17 cellular contexts compared by ENCODE assay signal in genomic region chr11:35293699-35294098, GRCh38.
DNase-seq lines count a peak whose midpoint lies in the region; ATAC-seq, FAIRE-seq and TF ChIP-seq lines count a peak whose summit lies in the region.
"Had no signal": no experiment of that assay in that cellular context is flagged by ENCODE, and none has a peak within 500 bp of the region (broad histone marks: within the 10 kb centered on the region; RNA-seq: fewer than 3 reads in every experiment).

No MANE protein-coding gene starts in this region.

- POLR2A ChIA-PET in HepG2 (lab: Yijun Ruan, JAX) (interaction anchor here (0.8 kb wide), 1 partner anchor 10 kb away, joined by 3 read pairs; no protein-coding TSS in a partner anchor), K562 (lab: Yijun Ruan, JAX) (no interaction called here)

- in situ Hi-C loops in HepG2 (cut with HindIII; ENCODE audit: extremely low pct_ligation_motif_present, low pct_unique_long_range_greater_than_20kb) = no loop called here
- in situ Hi-C loops in K562 (cut with MboI) = no loop called here

- TF ChIP-seq EP300 in HepG2 (IDR thresholded peaks at IDR 0.05; ENCODE audit: low read depth in 2 of 2, low read length in 2 of 2) (no peak), HepG2 (CRISPR knock-in tag; IDR thresholded peaks at IDR 0.05; ENCODE audit: borderline replicate concordance) (no peak), K562 (IDR thresholded peaks at IDR 0.05; ENCODE audit: low read length) (no peak), neural cell (conservative IDR thresholded peaks at IDR 0.05; ENCODE audit: poor library complexity, severe bottlenecking) (no peak)

- H3K4me1 ChIP-seq in HepG2 (ENCODE audit: insufficient read depth, low read length) (no peaks in the 10 kb centered on the region), right lobe of liver (no peaks in the 10 kb centered on the region), K562 (replicated peaks in 1 of 2; ENCODE audit: control insufficient read depth in 2 of 2, insufficient read depth in 2 of 2, low read length in 2 of 2) (no peaks in the 10 kb centered on the region)
- H3K4me1 ChIP-seq: HAP-1 had no signal

- peaks cover 2 to 5% of the 10 kb centered on the region in 2 experiments; a peak in 3 of 5 replicates for H3K36me3 ChIP-seq in HepG2 (replicated peaks in 1 of 2; ENCODE audit: control insufficient read depth in 1 of 2, insufficient read depth in 2 of 2, low read length in 2 of 2)
- H3K36me3 ChIP-seq in right lobe of liver = peaks cover 0 to 11% (median 0%) of the 10 kb centered on the region in 4 donors
- H3K36me3 ChIP-seq in K562 (ENCODE audit: control insufficient read depth, insufficient read depth, low read length) = no peaks in the 10 kb centered on the region
- H3K36me3 ChIP-seq in neural cell (ENCODE audit: insufficient read depth, low read length) = peaks cover 4% of the 10 kb centered on the region
- H3K36me3 ChIP-seq: HAP-1 had no signal

- H4K20me1 ChIP-seq in HepG2 (ENCODE audit: insufficient read depth, low read length) = no peaks in the 10 kb centered on the region
- H4K20me1 ChIP-seq in K562 (replicated peaks; ENCODE audit: control insufficient read depth, insufficient read depth, low read length) = no peaks in the 10 kb centered on the region
- H4K20me1 ChIP-seq in neural cell (ENCODE audit: insufficient read depth) = no peaks in the 10 kb centered on the region

- H2AFZ ChIP-seq in HepG2 (ENCODE audit: low read length) (no peak overlapping the region), K562 (ENCODE audit: low read depth, low read length) (no peak overlapping the region), neural cell (ENCODE audit: low read depth, low read length) (no peak overlapping the region)

- H3K9me3 ChIP-seq in HepG2 (ENCODE audit: low read length) (no peaks in the 10 kb centered on the region), right lobe of liver (no peaks in the 10 kb centered on the region), K562 (replicated peaks; ENCODE audit: control insufficient read depth, insufficient read depth, low read depth, low read length) (no peaks in the 10 kb centered on the region), neural cell (ENCODE audit: low read length) (no peaks in the 10 kb centered on the region)
- H3K9me3 ChIP-seq: HAP-1 had no signal

- WGBS in HepG2 (ENCODE audit: low lambda C conversion rate) = 93% methylated on average over 4 of the region's 4 CpGs
- WGBS in right lobe of liver (ENCODE audit: insufficient coverage, low coverage, low lambda C conversion rate, missing lambda C conversion rate) = 100% methylated on average over 3 of the region's 4 CpGs
- WGBS in K562 (ENCODE audit: insufficient coverage, low coverage, missing lambda C conversion rate) = 0% methylated on average over 4 of the region's 4 CpGs

- TF ChIP-seq RAD21 in HepG2 (CRISPR knock-in tag; IDR thresholded peaks at IDR 0.05) (no peak), K562 (CRISPR knock-in tag; conservative IDR thresholded peaks at IDR 0.05 in 1 of 2, IDR thresholded peaks at IDR 0.05 in 1 of 2) (no peak), neural cell (conservative IDR thresholded peaks at IDR 0.05) (no peak)

- ATAC-seq in HepG2 = no peak
- no peak for ATAC-seq in right lobe of liver
- ATAC-seq in K562 = no peak
- no peak for ATAC-seq in HG03039 (IDR thresholded peaks at IDR 0.05; ENCODE audit: unreplicated experiment)

- DNase-seq in HepG2 (ENCODE audit: low spot score) = no peak
- DNase-seq in right lobe of liver = no peak
- DNase-seq in GM19239 (ENCODE audit: insufficient read length, low spot score) = no peak
- no peak for DNase-seq in K562 (ENCODE audit: extremely low read depth in 1 of 4, low spot score in 3 of 4)
- no peak for DNase-seq in foreskin melanocyte
- DNase-seq in NCI-H345 (lab: John Stamatoyannopoulos, UW) = no peak
- DNase-seq: C1 segment of cervical spinal cord; CD4-positive, alpha-beta memory T cell; COR-L47; DND-41; GOT3; HFFc6 had no signal

- H3K27ac ChIP-seq in HepG2 (ENCODE audit: extremely low read length, insufficient read depth, low read length) = no peak overlapping the region
- no peak overlapping the region for H3K27ac ChIP-seq in right lobe of liver
- no peak overlapping the region for H3K27ac ChIP-seq in K562 (ENCODE audit: extremely low read depth, low read depth, low read length)
- H3K27ac ChIP-seq in neural cell (ENCODE audit: low read length) = peak overlapping the region; percentile 80

- FAIRE-seq in HepG2 (lab: Jason Lieb, UNC) (no peak), GM19239 (lab: Jason Lieb, UNC) (peak; percentile 42), K562 (lab: Jason Lieb, UNC) (no peak)
- FAIRE-seq: G401.6, H54 had no signal

- H3K27me3 ChIP-seq in HepG2 (ENCODE audit: control insufficient read depth in 1 of 2, insufficient read depth in 2 of 2, low read length in 2 of 2) = no peaks in the 10 kb centered on the region
- H3K27me3 ChIP-seq in right lobe of liver = no peaks in the 10 kb centered on the region
- H3K27me3 ChIP-seq in K562 (ENCODE audit: control insufficient read depth in 2 of 2, insufficient read depth in 2 of 2, low read length in 2 of 2) = peaks cover 0 to 2% of the 10 kb centered on the region in 2 experiments; a peak in 2 of 5 replicates
- H3K27me3 ChIP-seq in neural cell (ENCODE audit: insufficient read depth, low read depth, low read length) = no peaks in the 10 kb centered on the region

- H3K4me3 ChIP-seq in HepG2 (replicated peaks in 1 of 3; ENCODE audit: insufficient read depth in 1 of 3, low read depth in 2 of 3, low read length in 3 of 3) = no peak overlapping the region
- no peak overlapping the region for H3K4me3 ChIP-seq in right lobe of liver
- H3K4me3 ChIP-seq in K562 = no peak overlapping the region
- no peak overlapping the region for H3K4me3 ChIP-seq in neural cell (ENCODE audit: low read length)
- H3K4me3 ChIP-seq: HAP-1 had no signal

- no peak for TF ChIP-seq POLR2A in HepG2 (IDR thresholded peaks at IDR 0.05; ENCODE audit: insufficient read depth in 1 of 2, low read depth in 2 of 2, low read length in 2 of 2)
- TF ChIP-seq POLR2A in right lobe of liver (IDR thresholded peaks at IDR 0.05) = no peak
- no peak for TF ChIP-seq POLR2A in K562 (conservative IDR thresholded peaks at IDR 0.05)

- H3K9me1 ChIP-seq in K562 (ENCODE audit: control insufficient read depth, insufficient read depth, low read length) = no peaks in the 10 kb centered on the region

- intact Hi-C loops in HepG2 (cut with micrococcal nuclease; ENCODE audit: unreplicated experiment) (no loop called here), right lobe of liver (cut with DNase I) (no loop called here), K562 (cut with micrococcal nuclease) (no loop called here)

- H3K4me2 ChIP-seq in HepG2 (ENCODE audit: low read depth, low read length) (no peak overlapping the region), K562 (ENCODE audit: insufficient read depth, low read length) (no peak overlapping the region), neural cell (ENCODE audit: low read length) (no peak overlapping the region)

- H3K9ac ChIP-seq in HepG2 (ENCODE audit: insufficient read depth, low read depth, low read length) (no peak overlapping the region), K562 (ENCODE audit: insufficient read depth in 1 of 2, low read depth in 2 of 2, low read length in 2 of 2) (no peak overlapping the region), neural cell (ENCODE audit: low read length) (no peak overlapping the region)

- H3K9me2 ChIP-seq in neural cell (ENCODE audit: insufficient read depth, low read length) = no peaks in the 10 kb centered on the region

- peaks cover 6% of the 10 kb centered on the region for H3F3A ChIP-seq in neural cell (ENCODE audit: insufficient read depth, low read length, poor library complexity, severe bottlenecking)

- BruUV-seq in HepG2 (replicated peaks; lab: Mats Ljungman, UMichigan) (no TSS peak), K562 (replicated peaks; lab: Mats Ljungman, UMichigan) (no TSS peak)

- TF ChIP-seq CTCF in HepG2 (CRISPR knock-in tag; IDR thresholded peaks at IDR 0.05) (no peak), right lobe of liver (IDR thresholded peaks at IDR 0.05) (no peak), K562 (IDR thresholded peaks at IDR 0.05 in 2 of 3, conservative IDR thresholded peaks at IDR 0.05 in 1 of 3; ENCODE audit: insufficient read depth in 2 of 3, low read depth in 1 of 3, low read length in 3 of 3) (no peak), neural cell (IDR thresholded peaks at IDR 0.05; ENCODE audit: poor library complexity, severe bottlenecking) (no peak)

- H3K79me2 ChIP-seq in HepG2 (ENCODE audit: insufficient read depth, low read length) = no peaks in the 10 kb centered on the region
- no peaks in the 10 kb centered on the region for H3K79me2 ChIP-seq in K562 (ENCODE audit: control insufficient read depth, insufficient read depth, low read length)
- no peaks in the 10 kb centered on the region for H3K79me2 ChIP-seq in neural cell (replicated peaks; ENCODE audit: insufficient read depth, low read length)

- CTCF ChIA-PET in HepG2 (lab: Yijun Ruan, JAX; ENCODE audit: low intra/inter-chr PET ratio, low total read pairs) (no interaction called here), K562 (lab: Yijun Ruan, JAX; ENCODE audit: low intra/inter-chr PET ratio) (no interaction called here)

TF ChIP-seq in K562, 482 proteins besides CTCF, POLR2A, EP300 and RAD21:
- TF ChIP-seq PRPF4 (IDR thresholded peaks at IDR 0.05; ENCODE audit: insufficient read depth, low read depth, low read length, poor library complexity, severe bottlenecking) = no peak
- TF ChIP-seq TOE1 (IDR thresholded peaks at IDR 0.05; ENCODE audit: borderline replicate concordance) = no peak
- TF ChIP-seq TOE1 (CRISPR knock-in tag; IDR thresholded peaks at IDR 0.05; ENCODE audit: borderline replicate concordance, low read depth) = no peak
- peak; percentile 80 for TF ChIP-seq RBM25 (IDR thresholded peaks at IDR 0.05; ENCODE audit: low read depth, low read length, severe bottlenecking)

TF ChIP-seq in neural cell, 6 proteins besides CTCF, POLR2A, EP300 and RAD21 (continues in another document):
- no peak for TF ChIP-seq SMC3 (conservative IDR thresholded peaks at IDR 0.05; ENCODE audit: poor library complexity)
- TF ChIP-seq POLR2AphosphoS5 (IDR thresholded peaks at IDR 0.05) = no peak
- no peak for TF ChIP-seq EZH2 (IDR thresholded peaks at IDR 0.05; ENCODE audit: borderline replicate concordance, insufficient read depth, low read length, poor library complexity, severe bottlenecking)
